34 cellular contexts compared by ENCODE assay signal in the genomic region with DNA sequence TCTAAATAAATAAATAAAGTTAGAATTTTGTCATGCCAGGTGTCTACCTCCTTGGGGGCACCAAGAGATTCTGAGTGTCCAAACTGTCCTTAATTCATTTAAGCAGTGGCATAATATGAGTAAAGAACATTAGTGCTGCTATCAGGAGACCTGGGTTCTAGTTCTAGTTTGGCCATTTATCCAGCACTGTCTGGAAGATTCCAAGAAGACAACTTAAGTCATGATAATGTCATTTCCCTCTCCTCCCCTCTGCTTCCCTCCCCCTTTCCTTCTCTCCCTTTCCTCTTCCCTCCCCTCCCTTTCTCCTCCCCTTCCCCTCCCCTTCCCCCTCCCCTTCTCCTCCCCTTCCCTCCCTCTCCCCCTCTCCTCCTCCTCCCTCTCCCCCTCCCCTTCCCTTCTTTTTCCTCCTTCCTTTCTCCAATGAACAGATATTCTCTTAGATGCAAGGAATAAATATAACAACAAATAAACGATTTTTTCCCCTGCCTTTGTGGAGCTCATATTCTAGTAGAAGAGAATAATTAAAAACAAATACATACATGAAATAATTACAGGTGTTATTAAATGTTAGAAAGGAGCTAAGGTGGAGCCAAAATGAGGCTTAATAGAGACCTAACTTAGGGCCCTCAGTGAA.
"Had no signal": no experiment of that assay in that cellular context is flagged by ENCODE, and none has a peak within 500 bp of the region (broad histone marks: within the 10 kb centered on the region; RNA-seq: fewer than 3 reads in every experiment).

No MANE protein-coding gene starts in this region.

- H3K27me3 ChIP-seq: adrenal gland, cardiac muscle cell had no signal

- H3K4me3 ChIP-seq: adrenal gland, cardiac muscle cell had no signal

- H3K4me1 ChIP-seq: adrenal gland had no signal

- H3K27ac ChIP-seq: adrenal gland, cardiac muscle cell, VCaP had no signal

- FAIRE-seq: astrocyte, bronchial epithelial cell, TTC549 had no signal

- H3K9me3 ChIP-seq: adrenal gland had no signal

- DNase-seq: activated B cell treated with CpG ODN at 0.5 μM for 24 hours; activated CD4-positive, alpha-beta memory T cell treated with anti-CD3 and anti-CD28 coated beads for 36 hours; activated CD4-positive, alpha-beta T cell treated with anti-CD3 and anti-CD28 coated beads for 4 hours; activated CD4-positive, alpha-beta T cell treated with anti-CD3 and anti-CD28 coated beads, Interleukin-2, amount 10 ng/mL, durations not matched to agents 24 days and 14 days; activated CD4-positive, alpha-beta T cell treated with anti-CD3 and anti-CD28 coated beads, Interleukin-2, amount 50 U/mL, for 1 hour; activated CD4-positive, alpha-beta T cell treated with anti-CD3 and anti-CD28 coated beads, Interleukin-2, amount 50 U/mL, for 4 hours; activated CD4-positive, CD25-positive, alpha-beta regulatory T cell treated with anti-CD3 and anti-CD28 coated beads, Interleukin-2, amount 50 U/mL, for 72 hours; activated CD8-positive, alpha-beta memory T cell treated with anti-CD3 and anti-CD28 coated beads, Interleukin-2, amount 50 U/mL, for 4 hours; activated CD8-positive, alpha-beta T cell treated with anti-CD3 and anti-CD28 coated beads for 36 hours; activated effector memory CD4-positive, alpha-beta T cell treated with anti-CD3 and anti-CD28 coated beads, Interleukin-2, amount 50 U/mL, for 16 hours; activated gamma-delta T cell treated with Interleukin-2 at 50 U/mL for 16 hours; activated naive CD4-positive, alpha-beta T cell; activated naive CD4-positive, alpha-beta T cell treated with anti-CD3 and anti-CD28 coated beads for 36 hours; activated naive CD4-positive, alpha-beta T cell treated with anti-CD3 and anti-CD28 coated beads, Interleukin-2, amount 50 U/mL, for 16 hours; activated naive CD8-positive, alpha-beta T cell treated with anti-CD3 and anti-CD28 coated beads for 36 hours; activated T-cell treated with anti-CD3 and anti-CD28 coated beads for 4 hours; activated T-cell treated with anti-CD3 and anti-CD28 coated beads, Interleukin-2, amount 50 U/mL, for 1 hour; activated T-cell treated with anti-CD3 and anti-CD28 coated beads, Interleukin-2, amount 50 U/mL, for 4 hours; activated T-cell treated with anti-CD3 and anti-CD28 coated beads, Interleukin-2, amount 50 U/mL, for 72 hours; adrenal gland; amniotic stem cell; aorta; caudate nucleus; cerebellar nuclear complex; T-helper 1 cell; T-helper 2 cell; T-helper 9 cell had no signal

- H3K36me3 ChIP-seq: adrenal gland, cardiac muscle cell had no signal

- ATAC-seq: activated CD8-positive, alpha-beta T cell treated with anti-CD3 and anti-CD28 coated beads for 36 hours; activated naive CD4-positive, alpha-beta T cell treated with anti-CD3 and anti-CD28 coated beads, Interleukin-2, amount 50 U/mL, for 72 hours; activated T-cell treated with anti-CD3 and anti-CD28 coated beads, Interleukin-2, amount 50 U/mL, for 4 hours; activated T-cell treated with anti-CD3 and anti-CD28 coated beads, Interleukin-2, amount 50 U/mL, for 72 hours; activated T-helper 17 cell treated with anti-CD3 and anti-CD28 coated beads, Interleukin-2, amount 50 U/mL, for 72 hours had no signal
